In genomic region chr1:196367838-196368237, GRCh38 we compare ENCODE assay signal across 25 cellular contexts.
DNase-seq lines count a peak whose midpoint lies in the region; ATAC-seq, FAIRE-seq and TF ChIP-seq lines count a peak whose summit lies in the region.
"Had no signal": no experiment of that assay in that cellular context is flagged by ENCODE, and none has a peak within 500 bp of the region (broad histone marks: within the 10 kb centered on the region; RNA-seq: fewer than 3 reads in every experiment).

No MANE protein-coding gene starts in this region.

- no peaks in the 10 kb centered on the region for H3K79me2 ChIP-seq in K562 (ENCODE audit: control insufficient read depth, insufficient read depth, low read length)

- TF ChIP-seq POLR2A in K562 (conservative IDR thresholded peaks at IDR 0.05) (no peak), erythroblast (IDR thresholded peaks at IDR 0.05; ENCODE audit: low read length) (no peak)

- no peak overlapping the region for H3K4me3 ChIP-seq in BLaER1 treated with 17β-estradiol and CSF1 and Interleukin-3, amounts not matched to agents 10 nM and 100 nM
- no peak overlapping the region for H3K4me3 ChIP-seq in K562
- H3K4me3 ChIP-seq: BLaER1, GM12878 had no signal

- H3K9me1 ChIP-seq in K562 (ENCODE audit: control insufficient read depth, insufficient read depth, low read length), result no peaks in the 10 kb centered on the region

- no peaks in the 10 kb centered on the region for H4K20me1 ChIP-seq in BLaER1 treated with 17β-estradiol and CSF1 and Interleukin-3, amounts not matched to agents 10 nM and 100 nM
- H4K20me1 ChIP-seq in K562 (replicated peaks; ENCODE audit: control insufficient read depth, insufficient read depth, low read length), result no peaks in the 10 kb centered on the region
- H4K20me1 ChIP-seq: BLaER1 had no signal

- no peaks in the 10 kb centered on the region for H3K27me3 ChIP-seq in BLaER1 treated with 17β-estradiol and CSF1 and Interleukin-3, amounts not matched to agents 10 nM and 100 nM
- no peaks in the 10 kb centered on the region for H3K27me3 ChIP-seq in K562 (ENCODE audit: control insufficient read depth in 2 of 2, insufficient read depth in 2 of 2, low read length in 2 of 2)
- H3K27me3 ChIP-seq: BE2C, BLaER1 had no signal

- DNase-seq in D721Med (ENCODE audit: insufficient read length, low spot score), result no peak
- no peak for DNase-seq in K562 (ENCODE audit: extremely low read depth in 1 of 4, low spot score in 3 of 4)
- DNase-seq in erythroblast (lab: John Stamatoyannopoulos, UW), result no peak
- DNase-seq: 8988T; ACHN; BE2C; Caco-2; Calu3; CD4-positive, alpha-beta T cell; CD8-positive, alpha-beta T cell; DMS 273 treated with DMSO at 0.1 percent for 48 hours; DMS153; DMS53; DMS79; DND-41; EL; GDM1 had no signal

- no peak for TF ChIP-seq RAD21 in K562 (CRISPR knock-in tag; conservative IDR thresholded peaks at IDR 0.05 in 1 of 2, IDR thresholded peaks at IDR 0.05 in 1 of 2)

- no peak overlapping the region for H3K9ac ChIP-seq in BLaER1 treated with 17β-estradiol and CSF1 and Interleukin-3, amounts not matched to agents 10 nM and 100 nM
- no peak overlapping the region for H3K9ac ChIP-seq in K562 (ENCODE audit: insufficient read depth in 1 of 2, low read depth in 2 of 2, low read length in 2 of 2)
- H3K9ac ChIP-seq: BLaER1 had no signal

- WGBS in K562 (ENCODE audit: insufficient coverage, low coverage, missing lambda C conversion rate), result 25% methylated on average over 3 of the region's 3 CpGs

- peak overlapping the region in 5 of 11 experiments; percentile 22 to 77 (median 58); a peak in 8 of 22 replicates for H3K27ac ChIP-seq in BLaER1 treated with 17β-estradiol and CSF1 and Interleukin-3, amounts not matched to agents 10 nM and 100 nM
- no peak overlapping the region for H3K27ac ChIP-seq in K562 (ENCODE audit: extremely low read depth, low read depth, low read length)
- H3K27ac ChIP-seq: BLaER1, C4-2B had no signal

- BruUV-seq in K562 (replicated peaks; lab: Mats Ljungman, UMichigan), result no TSS peak

- peak; percentile 79 for FAIRE-seq in D721Med (lab: Jason Lieb, UNC)
- FAIRE-seq in K562 (lab: Jason Lieb, UNC), result no peak
- FAIRE-seq: GM12878, GM12892, GM18507, GM19239 had no signal

- CTCF ChIA-PET in K562 (lab: Yijun Ruan, JAX; ENCODE audit: low intra/inter-chr PET ratio), result interaction anchor here (0.6 kb wide), 1 partner anchor 487 kb away, joined by 6 read pairs; no protein-coding TSS in a partner anchor

- in situ Hi-C loops in K562 (cut with MboI), result no loop called here

- POLR2A ChIA-PET in K562 (lab: Yijun Ruan, JAX), result no interaction called here

- 0 out of 22 replicates have a peak, but pooled peaks cover 0 to 3% (median 0%) of the 10 kb centered on the region in 11 experiments for H3K9me3 ChIP-seq in BLaER1 treated with 17β-estradiol and CSF1 and Interleukin-3, amounts not matched to agents 10 nM and 100 nM (replicated peaks in 1 of 11)
- no peaks in the 10 kb centered on the region for H3K9me3 ChIP-seq in K562 (replicated peaks; ENCODE audit: control insufficient read depth, insufficient read depth, low read depth, low read length)
- H3K9me3 ChIP-seq: BE2C, BLaER1, Caco-2 had no signal

- TF ChIP-seq CTCF in D721Med (IDR thresholded peaks at IDR 0.05; ENCODE audit: insufficient read depth, missing control alignments), result no peak
- no peak for TF ChIP-seq CTCF in K562 (IDR thresholded peaks at IDR 0.05 in 2 of 3, conservative IDR thresholded peaks at IDR 0.05 in 1 of 3; ENCODE audit: insufficient read depth in 2 of 3, low read depth in 1 of 3, low read length in 3 of 3)

- ATAC-seq in K562 (no peak), GM18517 (IDR thresholded peaks at IDR 0.05; ENCODE audit: unreplicated experiment) (no peak)
- ATAC-seq: CD8-positive, alpha-beta T cell; GM12878 had no signal

- peaks cover 8 to 34% (median 21%) of the 10 kb centered on the region in 10 experiments for H3K4me1 ChIP-seq in BLaER1 treated with 17β-estradiol and CSF1 and Interleukin-3, amounts not matched to agents 10 nM and 100 nM
- H3K4me1 ChIP-seq in K562 (replicated peaks in 1 of 2; ENCODE audit: control insufficient read depth in 2 of 2, insufficient read depth in 2 of 2, low read length in 2 of 2), result no peaks in the 10 kb centered on the region
- H3K4me1 ChIP-seq: BE2C, Caco-2 had no signal

- H3K4me2 ChIP-seq in BLaER1 treated with 17β-estradiol and CSF1 and Interleukin-3, amounts not matched to agents 10 nM and 100 nM, result peak overlapping the region in 6 of 11 experiments; percentile 20 to 71 (median 30); a peak in 8 of 22 replicates
- no peak overlapping the region for H3K4me2 ChIP-seq in K562 (ENCODE audit: insufficient read depth, low read length)
- H3K4me2 ChIP-seq: BLaER1 had no signal

- no peak overlapping the region for H2AFZ ChIP-seq in K562 (ENCODE audit: low read depth, low read length)

- no peak for TF ChIP-seq EP300 in K562 (IDR thresholded peaks at IDR 0.05; ENCODE audit: low read length)

- intact Hi-C loops in K562 (cut with micrococcal nuclease), result no loop called here

- H3K36me3 ChIP-seq in BLaER1 treated with 17β-estradiol and CSF1 and Interleukin-3, amounts not matched to agents 10 nM and 100 nM, result no peaks in the 10 kb centered on the region
- no peaks in the 10 kb centered on the region for H3K36me3 ChIP-seq in K562 (ENCODE audit: control insufficient read depth, insufficient read depth, low read length)
- H3K36me3 ChIP-seq: BE2C, BLaER1 had no signal

TF ChIP-seq in K562, 482 proteins besides CTCF, POLR2A, EP300 and RAD21:
- no peak for TF ChIP-seq TBL1XR1 (IDR thresholded peaks at IDR 0.05; ENCODE audit: low read length in 2 of 2)
- no peak for TF ChIP-seq SP1 (CRISPR knock-in tag; IDR thresholded peaks at IDR 0.05)
- 0 out of 2 replicates have a peak, but pooled peaks have one; percentile 20 for TF ChIP-seq CREM (IDR thresholded peaks at IDR 0.05; ENCODE audit: low read depth)
- TF ChIP-seq ESRRA (IDR thresholded peaks at IDR 0.05; ENCODE audit: borderline replicate concordance, low read depth), result no peak
- TF ChIP-seq NR2C1 (IDR thresholded peaks at IDR 0.05), result no peak
- TF ChIP-seq NR2C1 (tag; IDR thresholded peaks at IDR 0.05), result no peak
- TF ChIP-seq ATF3 (IDR thresholded peaks at IDR 0.05), result peak; percentile 59; the same call in 1 of the 2 replicates
- no peak for TF ChIP-seq ATF3 (CRISPR knock-in tag; conservative IDR thresholded peaks at IDR 0.05)
- TF ChIP-seq ZBTB49 (CRISPR knock-in tag; IDR thresholded peaks at IDR 0.05; ENCODE audit: borderline replicate concordance), result no peak
- TF ChIP-seq ARID4B (CRISPR knock-in tag; IDR thresholded peaks at IDR 0.05), result no peak
- TF ChIP-seq ATF1 (CRISPR knock-in tag; IDR thresholded peaks at IDR 0.05), result peak; percentile 20; the same call in 1 of the 2 replicates
- peak; percentile 69 for TF ChIP-seq ATF1 (tag; IDR thresholded peaks at IDR 0.05)
